8 cellular contexts compared by ENCODE assay signal in genomic region chr1:152048641-152048970, GRCh38. TPM values are rescaled to one million over a fixed set of nuclear protein-coding genes. Genes with fewer than 3 reads are reported as not detected.
DNase-seq lines count a peak whose midpoint lies in the region; ATAC-seq and TF ChIP-seq lines count a peak whose summit lies in the region.

No MANE protein-coding gene starts in this region.

- no peaks in the 10 kb centered on the region for H4K20me1 ChIP-seq in IMR-90 (ENCODE audit: insufficient read depth, low read length)

- peak overlapping the region; percentile 72 to 75 for H4K8ac ChIP-seq in IMR-90 (ENCODE audit: low read depth in 2 of 2, low read length in 2 of 2)

- H3K9me3 ChIP-seq in A673 (ENCODE audit: low read depth, low read length, poor library complexity, severe bottlenecking) = no peaks in the 10 kb centered on the region
- no peaks in the 10 kb centered on the region for H3K9me3 ChIP-seq in IMR-90 (ENCODE audit: control insufficient read depth, insufficient read depth, low read length)

- H3K23ac ChIP-seq in IMR-90 (ENCODE audit: low read depth, low read length) = no peak overlapping the region; the same call in 1 of the 2 replicates

- peak overlapping the region; percentile 69 for H3K4me3 Mint-ChIP-seq in chondrocyte (ENCODE audit: unreplicated experiment)
- peak overlapping the region; percentile 86 for H3K4me3 Mint-ChIP-seq in natural killer cell

- H3K27ac ChIP-seq in A673 (ENCODE audit: low read depth, low read length, poor library complexity, severe bottlenecking) (peak overlapping the region; percentile 75), IMR-90 (ENCODE audit: insufficient read depth, low read length) (peak overlapping the region; percentile 78)

- H3K4me3 ChIP-seq in A673 (ENCODE audit: low read depth, low read length, poor library complexity, severe bottlenecking) (no peak overlapping the region), IMR-90 (ENCODE audit: insufficient read depth, low read depth, low read length) (no peak overlapping the region)

- TF ChIP-seq CTCF in A673 (conservative IDR thresholded peaks at IDR 0.05; ENCODE audit: low read depth, low read length) (no peak), IMR-90 (conservative IDR thresholded peaks at IDR 0.05; ENCODE audit: low read depth, low read length) (no peak), chondrocyte (IDR thresholded peaks at IDR 0.05) (no peak), natural killer cell (IDR thresholded peaks at IDR 0.05) (no peak)

- peak overlapping the region; percentile 45 for H3K9ac ChIP-seq in IMR-90 (ENCODE audit: low read depth, low read length)

- no peaks in the 10 kb centered on the region for H3K36me3 ChIP-seq in A673 (ENCODE audit: insufficient read depth, low read length, poor library complexity, severe bottlenecking)
- H3K36me3 ChIP-seq in IMR-90 (ENCODE audit: control insufficient read depth, insufficient read depth, low read length) = no peaks in the 10 kb centered on the region

- H3K27me3 Mint-ChIP-seq in chondrocyte (ENCODE audit: low read depth) (peaks cover 9% of the 10 kb centered on the region), natural killer cell (ENCODE audit: low read depth in 2 of 2) (peaks cover 2 to 3% of the 10 kb centered on the region in 2 donors)

- peak overlapping the region; percentile 68; the same call in 1 of the 2 replicates for H3K56ac ChIP-seq in IMR-90 (ENCODE audit: extremely low read depth, insufficient read depth, low read length)

- H2BK120ac ChIP-seq in IMR-90 (ENCODE audit: low read depth, low read length) = peak overlapping the region; percentile 89

- no CpG with 5 or more reads among the region's 3 CpGs for WGBS in IMR-90 (ENCODE audit: extremely low coverage in 2 of 2, insufficient read length in 1 of 2), 2 experiments

- peak overlapping the region; percentile 36; the same call in 1 of the 2 replicates for H3K18ac ChIP-seq in IMR-90 (ENCODE audit: low read depth, low read length)

- H3K4me1 Mint-ChIP-seq in chondrocyte (ENCODE audit: low read depth) (peaks cover 25% of the 10 kb centered on the region), natural killer cell (peaks cover 16 to 20% of the 10 kb centered on the region in 2 donors)

- dilution Hi-C loops in IMR-90 (cut with HindIII; ENCODE audit: low sequenced_read_pairs, unreplicated experiment) = no loop called here

- peak overlapping the region; percentile 84 for H2AK5ac ChIP-seq in IMR-90 (ENCODE audit: low read depth, low read length)

- H3K27ac Mint-ChIP-seq in chondrocyte (ENCODE audit: unreplicated experiment) (peak overlapping the region; percentile 100), natural killer cell (peak overlapping the region; percentile 95 to 97)

- peak overlapping the region; percentile 87 for H4K91ac ChIP-seq in IMR-90 (ENCODE audit: insufficient read depth, low read depth, low read length)

- H4K5ac ChIP-seq in IMR-90 (ENCODE audit: low read depth, low read length) = peak overlapping the region; percentile 47

- peak overlapping the region; percentile 37 for H3K4me2 ChIP-seq in IMR-90 (ENCODE audit: low read depth, low read length)

- H3K4me1 ChIP-seq in A673 (ENCODE audit: insufficient read depth, low read length, poor library complexity, severe bottlenecking) (peaks cover 15% of the 10 kb centered on the region), IMR-90 (ENCODE audit: control insufficient read depth, insufficient read depth, low read length) (peaks cover 9% of the 10 kb centered on the region)

- no peak for DNase-seq in A673 (ENCODE audit: low spot score)
- DNase-seq in IMR-90 = no peak
- no peak for DNase-seq in chondrocyte (ENCODE audit: low spot score)
- no peak for DNase-seq in natural killer cell
- DNase-seq in C1 segment of cervical spinal cord (lab: John Stamatoyannopoulos, UW) = no peak
- no peak for DNase-seq in NCI-H2171 treated with DMSO at 0.1 percent for 48 hours (lab: John Stamatoyannopoulos, UW)
- no peak for DNase-seq in effector CD8-positive, alpha-beta T cell (lab: John Stamatoyannopoulos, UW)
- no peak for DNase-seq in T-helper 9 cell

- intact Hi-C loops in A673 (cut with micrococcal nuclease; ENCODE audit: unreplicated experiment) (no loop called here), IMR-90 (cut with micrococcal nuclease) (no loop called here), natural killer cell (cut with micrococcal nuclease) (loop anchor here (1.0 to 5.0 kb wide), 2 partner anchors 12 to 101 kb away; no protein-coding TSS in a partner anchor)

- H2BK15ac ChIP-seq in IMR-90 (ENCODE audit: low read depth, low read length) = peak overlapping the region; percentile 53; the same call in 2 of the 3 replicates

- H2BK20ac ChIP-seq in IMR-90 (ENCODE audit: low read depth, low read length) = peak overlapping the region; percentile 81

- H2AK9ac ChIP-seq in IMR-90 (replicated peaks; ENCODE audit: low read depth, low read length, poor library complexity) = peak overlapping the region; percentile 15

- TF ChIP-seq POLR2A in IMR-90 (IDR thresholded peaks at IDR 0.05; ENCODE audit: low read depth, low read length) = no peak

- no peak for TF ChIP-seq RAD21 in IMR-90 (IDR thresholded peaks at IDR 0.05; ENCODE audit: low read length)

- no peak for ATAC-seq in IMR-90 (ENCODE audit: low read depth)
- no peak for ATAC-seq in natural killer cell

- POLR2A ChIA-PET in A673 (lab: Charles Lee; ENCODE audit: low non-redundant PET) = no interaction called here
- POLR2A ChIA-PET in IMR-90 (lab: Charles Lee; ENCODE audit: unreplicated experiment) = interaction anchor here (0.5 to 1.5 kb wide), 3 partner anchors 12 to 324 kb away, joined by 3 to 7 read pairs (median 3); partner anchors contain the start of gene S100A11

- H2AFZ ChIP-seq in IMR-90 (replicated peaks; ENCODE audit: low read length, poor library complexity) = peak overlapping the region; percentile 84

- no peaks in the 10 kb centered on the region for H3K9me1 ChIP-seq in IMR-90 (ENCODE audit: insufficient read depth, low read length)

- BruUV-seq in A673 (replicated peaks; lab: Mats Ljungman, UMichigan) (no TSS peak), IMR-90 (replicated peaks; lab: Mats Ljungman, UMichigan) (no TSS peak)

- H3K36me3 Mint-ChIP-seq in chondrocyte (ENCODE audit: low read depth) (no peaks in the 10 kb centered on the region), natural killer cell (no peaks in the 10 kb centered on the region)

- peak overlapping the region; percentile 83 for H2BK5ac ChIP-seq in IMR-90 (ENCODE audit: low read depth, low read length, poor library complexity, severe bottlenecking)

- in situ Hi-C loops in IMR-90 (cut with MboI; ENCODE audit: low sequenced_read_pairs) = no loop called here

- peak overlapping the region; percentile 67 for H3K14ac ChIP-seq in IMR-90 (replicated peaks; ENCODE audit: low read depth, low read length)

- no peaks in the 10 kb centered on the region for H3K79me1 ChIP-seq in IMR-90 (ENCODE audit: low read depth in 1 of 2, low read length in 2 of 2)

- H3K27me3 ChIP-seq in A673 (replicated peaks; ENCODE audit: insufficient read depth, low read depth, low read length, poor library complexity) = peaks cover 10% of the 10 kb centered on the region
- H3K27me3 ChIP-seq in IMR-90 (ENCODE audit: control insufficient read depth, insufficient read depth, low read length) = peaks cover 6% of the 10 kb centered on the region

- H3K4ac ChIP-seq in IMR-90 (ENCODE audit: low read depth, low read length) = peak overlapping the region; percentile 81

- H3K9me3 Mint-ChIP-seq in chondrocyte (ENCODE audit: low read depth) (no peaks in the 10 kb centered on the region), natural killer cell (no peaks in the 10 kb centered on the region)

- CTCF ChIA-PET in A673 (lab: Charles Lee) = no interaction called here
- CTCF ChIA-PET in IMR-90 (lab: Yijun Ruan, JAX) = interaction anchor here (0.6 to 1.3 kb wide), 2 partner anchors 130 to 141 kb away, joined by 3 read pairs; no protein-coding TSS in a partner anchor

TF ChIP-seq in IMR-90, 13 proteins besides CTCF, POLR2A, EP300 and RAD21:
- TF ChIP-seq FOS (IDR thresholded peaks at IDR 0.05; ENCODE audit: low read depth, low read length) = no peak
- TF ChIP-seq CHD1 (IDR thresholded peaks at IDR 0.05; ENCODE audit: low read depth, low read length) = no peak
- no peak for TF ChIP-seq RCOR1 (IDR thresholded peaks at IDR 0.05; ENCODE audit: insufficient replicate concordance, low read length)
- TF ChIP-seq MAFK (IDR thresholded peaks at IDR 0.05; ENCODE audit: low read depth, low read length) = no peak
- TF ChIP-seq CEBPB (IDR thresholded peaks at IDR 0.05; ENCODE audit: low read depth, low read length) = no peak
- TF ChIP-seq MXI1 (IDR thresholded peaks at IDR 0.05; ENCODE audit: borderline replicate concordance, low read depth, low read length) = no peak
- no peak for TF ChIP-seq USF2 (IDR thresholded peaks at IDR 0.05; ENCODE audit: low read depth, low read length)
TF ChIP-seq in IMR-90: peak in this region for 0.

RNA-seq across cellular contexts. Expression of gene S100A11, which starts 11.8 kb away (rescaled TPM):
- total RNA-seq in A673 (2021) (140 and 151 TPM in 2 replicates), IMR-90 (2012; rRNA removed) (117 and 167 TPM in 2 replicates), chondrocyte (546 to 749 TPM (median 741 TPM) in 3 replicates), natural killer cell (100 to 1,000 TPM in 1 of 3 donors, 10 to 100 TPM in 2; 70.5 to 114 (median 88.9) TPM)
- 1,354 and 1,402 TPM in 2 replicates for polyA plus RNA-seq in IMR-90 (2012; rRNA removed)
- 1,239 and 1,683 TPM in 2 replicates for polyA plus RNA-seq in IMR-90 (2012; cell fraction: cytosol; rRNA removed)
- 148 and 260 TPM in 2 replicates for polyA plus RNA-seq in IMR-90 (2012; cell fraction: nucleus; rRNA removed; ENCODE audit: low replicate concordance)

RNA-seq across cellular contexts. Expression of gene TCHHL1, which starts 40.3 kb away (rescaled TPM):
- total RNA-seq in A673 (2021) (not detected in 2 replicates), IMR-90 (2012; rRNA removed) (not detected in 2 replicates), chondrocyte (not detected in 3 replicates), natural killer cell (not detected)
- polyA plus RNA-seq in IMR-90 (2012; rRNA removed) = not detected in 2 replicates
- not detected in 2 replicates for polyA plus RNA-seq in IMR-90 (2012; cell fraction: cytosol; rRNA removed)
- not detected in 2 replicates for polyA plus RNA-seq in IMR-90 (2012; cell fraction: nucleus; rRNA removed; ENCODE audit: low replicate concordance)

RNA-seq across cellular contexts. Expression of gene S100A10, which starts 54.9 kb away (rescaled TPM):
- 34.0 and 42.4 TPM in 2 replicates for total RNA-seq in A673 (2021)
- total RNA-seq in IMR-90 (2012; rRNA removed) = 77.2 and 86.0 TPM in 2 replicates
- 223 and 277 TPM in 2 replicates for polyA plus RNA-seq in IMR-90 (2012; rRNA removed)
- polyA plus RNA-seq in IMR-90 (2012; cell fraction: cytosol; rRNA removed) = 119 and 149 TPM in 2 replicates
- polyA plus RNA-seq in IMR-90 (2012; cell fraction: nucleus; rRNA removed; ENCODE audit: low replicate concordance) = 18.1 and 82.0 TPM in 2 replicates
- 454 to 578 TPM (median 560 TPM) in 3 replicates for total RNA-seq in chondrocyte
- total RNA-seq in natural killer cell = 100 to 1,000 TPM; 142 to 200 (median 183) TPM
